22 cellular contexts compared by ENCODE assay signal in the genomic region with DNA sequence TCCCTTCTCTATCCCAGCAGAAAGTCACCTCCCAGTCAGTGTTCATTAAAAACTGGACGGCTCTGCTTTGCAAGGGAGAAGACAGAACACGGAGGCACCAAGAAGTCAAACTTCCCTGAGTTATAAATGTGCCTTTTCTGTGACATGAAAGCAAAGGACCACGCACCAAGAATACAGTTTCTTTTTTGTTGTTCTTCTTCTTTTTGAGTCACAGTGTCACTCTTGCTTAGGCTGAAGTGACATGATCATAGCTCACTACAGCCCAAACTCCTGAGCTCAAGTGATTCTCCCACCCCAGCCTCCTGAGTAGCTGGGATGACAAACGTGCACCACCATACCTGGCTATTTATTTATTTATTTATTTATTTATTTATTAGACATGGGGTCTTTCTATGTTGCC. TPM values are rescaled to one million over a fixed set of nuclear protein-coding genes. Genes with fewer than 3 reads are reported as not detected.
"Had no signal": no experiment of that assay in that cellular context is flagged by ENCODE, and none has a peak within 500 bp of the region (broad histone marks: within the 10 kb centered on the region; RNA-seq: fewer than 3 reads in every experiment).

No MANE protein-coding gene starts in this region.

- H3K4me2 ChIP-seq: neural progenitor cell had no signal

- H3K27me3 ChIP-seq: neural progenitor cell, right atrium auricular region, tibial artery had no signal

- FAIRE-seq: urothelium cell line had no signal

- H3K36me3 ChIP-seq: neural progenitor cell, prostate gland, right atrium auricular region, tibial artery had no signal

- H3K4me3 ChIP-seq: neural progenitor cell, prostate gland, right atrium auricular region, tibial artery had no signal

- H3K27ac ChIP-seq: neural progenitor cell, prostate gland, right atrium auricular region, tibial artery had no signal

- ATAC-seq: naive thymus-derived CD4-positive, alpha-beta T cell; stimulated activated naive CD8-positive, alpha-beta T cell treated with anti-CD3 and anti-CD28 coated beads, Interleukin-15, Interleukin-2, amounts not matched to agents 100 U/mL and 50 U/mL, for 24 hours; WTC11 had no signal

- DNase-seq: activated CD4-positive, alpha-beta memory T cell treated with anti-CD3 and anti-CD28 coated beads for 36 hours; activated CD4-positive, alpha-beta T cell treated with anti-CD3 and anti-CD28 coated beads for 4 hours; activated T-cell treated with anti-CD3 and anti-CD28 coated beads for 4 hours; effector memory CD4-positive, alpha-beta T cell; foreskin fibroblast; left ventricle myocardium superior; mesenchymal stem cell; naive thymus-derived CD4-positive, alpha-beta T cell; stimulated activated CD4-positive, alpha-beta T cell treated with anti-CD3 and anti-CD28 coated beads, Interleukin-2, amount 100 ng/mL, for 24 hours; stimulated activated naive CD8-positive, alpha-beta T cell treated with anti-CD3 and anti-CD28 coated beads, Interleukin-15, Interleukin-2, amounts not matched to agents 100 U/mL and 50 U/mL, for 24 hours; substantia nigra; tibial artery had no signal

- H3K9me3 ChIP-seq: prostate gland, right atrium auricular region, tibial artery had no signal

- H3K4me1 ChIP-seq: prostate gland had no signal

- H3K9ac ChIP-seq: neural progenitor cell had no signal

- H2AFZ ChIP-seq: neural progenitor cell had no signal

RNA-seq across cellular contexts. Expression of a gene that starts 31.6 kb away (rescaled TPM):
- total RNA-seq: activated CD4-positive, alpha-beta memory T cell treated with anti-CD3 and anti-CD28 coated beads for 36 hours; cerebellum; glomerular endothelial cell; left ventricle myocardium superior; mucosa of gallbladder; naive thymus-derived CD4-positive, alpha-beta T cell; osteocyte; prostate gland; right atrium auricular region; skeletal muscle tissue; WTC11 had no signal
